Comparison of ENCODE assay signal across 8 cellular contexts in the genomic region with DNA sequence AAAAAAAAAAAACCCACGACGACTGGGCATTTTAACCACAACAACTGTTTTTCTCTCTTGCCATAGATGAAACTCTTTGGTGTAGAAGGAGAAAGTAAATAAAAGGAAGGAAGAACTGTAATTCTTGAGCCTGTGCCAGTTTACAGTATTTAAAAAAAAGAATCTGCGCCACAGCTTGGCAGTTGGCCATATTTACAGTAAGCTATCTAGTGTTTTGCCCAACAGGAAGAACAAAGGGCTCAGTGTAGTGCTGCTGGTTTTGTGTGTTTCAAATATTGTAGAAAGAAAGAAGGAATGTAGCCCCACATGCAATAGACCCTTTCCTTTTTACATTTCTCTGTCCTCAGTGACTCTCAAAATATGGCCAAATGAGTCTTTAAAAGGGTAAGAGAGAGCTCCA.
DNase-seq lines count a peak whose midpoint lies in the region; FAIRE-seq and TF ChIP-seq lines count a peak whose summit lies in the region.

No MANE protein-coding gene starts in this region.

- H3K4me1 Mint-ChIP-seq in astrocyte (ENCODE audit: low read depth, unreplicated experiment) = peaks cover 8% of the 10 kb centered on the region

- H3K4me3 ChIP-seq in astrocyte (ENCODE audit: insufficient read depth, low read depth, low read length) (no peak overlapping the region), kidney epithelial cell (ENCODE audit: low read depth, low read length) (no peak overlapping the region), tibial nerve (peak overlapping the region in 3 of 4 donors; percentile 6 to 34 (median 10))

- peaks cover 2% of the 10 kb centered on the region for H3K36me3 Mint-ChIP-seq in astrocyte (ENCODE audit: low read depth, unreplicated experiment)

- H3K4me1 ChIP-seq in astrocyte (ENCODE audit: insufficient read depth, low read length) = no peaks in the 10 kb centered on the region
- H3K4me1 ChIP-seq in tibial nerve = peaks cover 0 to 14% (median 2%) of the 10 kb centered on the region in 4 donors

- TF ChIP-seq CTCF in astrocyte (IDR thresholded peaks at IDR 0.05; ENCODE audit: insufficient read depth, low read depth, low read length) (no peak), kidney epithelial cell (IDR thresholded peaks at IDR 0.05; ENCODE audit: insufficient read depth, low read length, poor library complexity, severe bottlenecking) (no peak), tibial nerve (IDR thresholded peaks at IDR 0.05) (no peak)

- H3K36me3 ChIP-seq in astrocyte (ENCODE audit: insufficient read depth, low read length) = no peaks in the 10 kb centered on the region
- no peaks in the 10 kb centered on the region for H3K36me3 ChIP-seq in kidney epithelial cell (ENCODE audit: control insufficient read depth, insufficient read depth, low read length)
- no peaks in the 10 kb centered on the region for H3K36me3 ChIP-seq in tibial nerve

- no peak for TF ChIP-seq POLR2A in tibial nerve (IDR thresholded peaks at IDR 0.05)

- H3K27ac ChIP-seq in astrocyte (ENCODE audit: low read depth, low read length) (no peak overlapping the region), tibial nerve (peak overlapping the region in 2 of 4 donors; percentile 20 to 59)

- TF ChIP-seq EP300 in tibial nerve (IDR thresholded peaks at IDR 0.05) = peak in 1 of 2 donors; percentile 53

- DNase-seq in DMS53 (lab: John Stamatoyannopoulos, UW) = peak; percentile 84
- DNase-seq in MV-4-11 (lab: John Stamatoyannopoulos, UW) = peak; percentile 79
- DNase-seq in astrocyte (ENCODE audit: low read depth) = peak; percentile 64
- peak; percentile 29 for DNase-seq in kidney epithelial cell (ENCODE audit: low read depth)
- DNase-seq in tibial nerve (ENCODE audit: low spot score in 2 of 2) = peak; percentile 15 to 24
- no peak for DNase-seq in stimulated activated CD4-positive, alpha-beta T cell treated with anti-CD3 and anti-CD28 coated beads, Interleukin-12 subunit alpha, Interleukin-12 subunit beta, amount 100 ng/mL, for 4 hours
- DNase-seq in GM19240 (ENCODE audit: insufficient read length, low spot score) = no peak
- no peak for DNase-seq in cerebellar nuclear complex (lab: John Stamatoyannopoulos, UW)

- H3K27me3 Mint-ChIP-seq in astrocyte (ENCODE audit: low read depth, unreplicated experiment) = no peaks in the 10 kb centered on the region

- WGBS in tibial nerve, 2 donors = 1 to 10% methylated on average over 3 of the region's 3 CpGs

- no peaks in the 10 kb centered on the region for H4K20me1 ChIP-seq in astrocyte (ENCODE audit: insufficient read depth, low read length)

- FAIRE-seq in astrocyte (lab: Jason Lieb, UNC) = no peak

- no peak overlapping the region for H3K9ac ChIP-seq in astrocyte (ENCODE audit: low read length)

- H3K9me3 ChIP-seq in astrocyte (ENCODE audit: insufficient read depth, low read depth, low read length) (no peaks in the 10 kb centered on the region), tibial nerve (no peaks in the 10 kb centered on the region)

- H2AFZ ChIP-seq in astrocyte (ENCODE audit: low read depth, low read length) = no peak overlapping the region

- H3K27ac Mint-ChIP-seq in astrocyte (ENCODE audit: unreplicated experiment) = no peak overlapping the region

- H3K79me2 ChIP-seq in astrocyte (ENCODE audit: insufficient read depth, low read length) = no peaks in the 10 kb centered on the region

- H3K9me3 Mint-ChIP-seq in astrocyte (ENCODE audit: unreplicated experiment) = no peaks in the 10 kb centered on the region

- H3K27me3 ChIP-seq in astrocyte (ENCODE audit: insufficient read depth, low read length) (no peaks in the 10 kb centered on the region), kidney epithelial cell (ENCODE audit: control insufficient read depth, insufficient read depth, low read length) (no peaks in the 10 kb centered on the region), tibial nerve (no peaks in the 10 kb centered on the region)

- H3K4me3 Mint-ChIP-seq in astrocyte (ENCODE audit: unreplicated experiment) = no peak overlapping the region

- H3K4me2 ChIP-seq in astrocyte (ENCODE audit: low read length) = peak overlapping the region; percentile 64

Comparison
In these comparisons a context has a peak if more than half of its experiments do, and no peak if none do; other contexts are left out.
1. DNase-seq: peak in DMS53 (single experiment), MV-4-11 (single experiment), astrocyte (single experiment), kidney epithelial cell (single experiment) and tibial nerve (2 of 2); none in stimulated activated CD4-positive, alpha-beta T cell treated with anti-CD3 and anti-CD28 coated beads, Interleukin-12 subunit alpha, Interleukin-12 subunit beta, amount 100 ng/mL, for 4 hours (single experiment), GM19240 (single experiment) and cerebellar nuclear complex (0 of 2).
2. H3K4me3 ChIP-seq: peak in tibial nerve (3 of 4); none in astrocyte (single experiment) and kidney epithelial cell (single experiment).